19 cellular contexts compared by ENCODE assay signal in genomic region chr6:108632441-108632840, GRCh38.
A peak's percentile ranks its signal among the peaks of the same experiment; 100 is the strongest.
DNase-seq lines count a peak whose midpoint lies in the region; ATAC-seq lines count a peak whose summit lies in the region.
"Had no signal": no experiment of that assay in that cellular context is flagged by ENCODE, and none has a peak within 500 bp of the region (broad histone marks: within the 10 kb centered on the region; RNA-seq: fewer than 3 reads in every experiment).

No MANE protein-coding gene starts in this region.

- DNase-seq in Right ventricle myocardium superior: no peak
- DNase-seq in cardiac septum (ENCODE audit: low spot score): no peak
- no peak for DNase-seq in effector memory CD8-positive, alpha-beta T cell
- no peak for DNase-seq in left lobe of liver (ENCODE audit: low spot score)
- no peak for DNase-seq in substantia nigra (lab: John Stamatoyannopoulos, UW)
- no peak for DNase-seq in middle frontal gyrus (ENCODE audit: extremely low spot score, low spot score)
- no peak for DNase-seq in stimulated activated CD4-positive, alpha-beta T cell treated with anti-CD3 and anti-CD28 coated beads, Interleukin-4, amount 100 ng/mL, for 4 hours
- DNase-seq: 8988T, DND-41, H7, HFFc6, NCI-H1417 treated with DMSO at 0.1 percent for 48 hours, NCI-H1930, NCI-H345, NCI-H524 treated with DMSO at 0.1 percent for 48 hours, PC-9 had no signal

- H3K9me3 Mint-ChIP-seq in effector memory CD8-positive, alpha-beta T cell: no peaks in the 10 kb centered on the region
- H3K9me3 Mint-ChIP-seq: CD14-positive monocyte, HFFc6 had no signal

- intact Hi-C loops in Right ventricle myocardium superior (cut with DNase I): no loop called here
- intact Hi-C loops in cardiac septum (cut with DNase I): no loop called here

- H3K4me1 Mint-ChIP-seq in effector memory CD8-positive, alpha-beta T cell (ENCODE audit: low read depth in 2 of 2): peaks cover 45 to 80% of the 10 kb centered on the region in 2 donors

- peak overlapping the region; percentile 10 for H3K27ac ChIP-seq in substantia nigra (ENCODE audit: low read depth, low read length, poor library complexity, severe bottlenecking)
- H3K27ac ChIP-seq: KMS-11, PC-9 had no signal

- peak overlapping the region; percentile 28 to 45 for H3K27ac Mint-ChIP-seq in effector memory CD8-positive, alpha-beta T cell
- H3K27ac Mint-ChIP-seq: CD14-positive monocyte, HFFc6 had no signal

- H3K27me3 Mint-ChIP-seq in effector memory CD8-positive, alpha-beta T cell: no peaks in the 10 kb centered on the region

- H3K4me3 Mint-ChIP-seq in effector memory CD8-positive, alpha-beta T cell: no peak overlapping the region
- H3K4me3 Mint-ChIP-seq: CD14-positive monocyte, HFFc6 had no signal

- peaks cover 3% of the 10 kb centered on the region for H3K36me3 Mint-ChIP-seq in effector memory CD8-positive, alpha-beta T cell (ENCODE audit: insufficient read depth)

- ATAC-seq in Right ventricle myocardium superior (ENCODE audit: poor library complexity) (peak; percentile 38), left lobe of liver (peak; percentile 73), HG03108 (IDR thresholded peaks at IDR 0.05; ENCODE audit: unreplicated experiment) (no peak)
- ATAC-seq in effector memory CD8-positive, alpha-beta T cell (replicated peaks): no peak

Comparison
In these comparisons a context has a peak if more than half of its experiments do, and no peak if none do; other contexts are left out.
1. ATAC-seq: peak in Right ventricle myocardium superior (single experiment) and left lobe of liver (single experiment); none in effector memory CD8-positive, alpha-beta T cell (single experiment) and HG03108 (single experiment).